In genomic region chr2:18387479-18388206, GRCh38 we compare ENCODE assay signal across 8 cellular contexts.
DNase-seq lines count a peak whose midpoint lies in the region; ATAC-seq and TF ChIP-seq lines count a peak whose summit lies in the region.

No MANE protein-coding gene starts in this region.

- TF ChIP-seq POLR2A in right lobe of liver (IDR thresholded peaks at IDR 0.05): no peak

- H3K27me3 ChIP-seq in right lobe of liver: no peaks in the 10 kb centered on the region

- whole genome bisulfite sequencing in right lobe of liver (ENCODE audit: insufficient coverage, low coverage, low lambda C conversion rate, missing lambda C conversion rate): 45% methylated on average over 11 of the region's 15 CpGs

- no peaks in the 10 kb centered on the region for H3K4me1 ChIP-seq in right lobe of liver

- H3K4me3 ChIP-seq in coronary artery: no peak overlapping the region
- H3K4me3 ChIP-seq in right lobe of liver: no peak overlapping the region

- TF ChIP-seq CTCF in coronary artery (IDR thresholded peaks at IDR 0.05) (peak; percentile 94), right lobe of liver (IDR thresholded peaks at IDR 0.05) (peak; percentile 86 to 96 (median 94))

- DNase-seq in Ammon's horn (ENCODE audit: low spot score) (peak; percentile 89), NCI-H2196 (lab: John Stamatoyannopoulos, UW; ENCODE audit: unreplicated experiment) (peak; percentile 74), coronary artery (ENCODE audit: low spot score) (peak; percentile 80), right lobe of liver (peak in 2 of 3 donors; percentile 63 to 73)
- peak; percentile 24 for DNase-seq in activated CD4-positive, alpha-beta T cell treated with anti-CD3 and anti-CD28 coated beads for 1 hour
- peak; percentile 18 to 30 (median 28) for DNase-seq in stimulated activated CD4-positive, alpha-beta T cell treated with anti-CD3 and anti-CD28 coated beads, TNF-alpha, amount 100 ng/mL, for 4 hours (ENCODE audit: low read depth in 3 of 3)

- no peaks in the 10 kb centered on the region for H3K36me3 ChIP-seq in right lobe of liver

- intact Hi-C loops in right lobe of liver (cut with DNase I): no loop called here

- ATAC-seq in GM18907 (IDR thresholded peaks at IDR 0.05; ENCODE audit: unreplicated experiment): peak; percentile 85
- ATAC-seq in HG03103 (IDR thresholded peaks at IDR 0.05; ENCODE audit: low read depth, unreplicated experiment): peak; percentile 81
- peak; percentile 92 to 99 (median 96) for ATAC-seq in right lobe of liver

- peak overlapping the region in 1 of 2 donors; percentile 43 for H3K27ac ChIP-seq in coronary artery
- H3K27ac ChIP-seq in right lobe of liver: no peak overlapping the region

- H3K9me3 ChIP-seq in right lobe of liver: no peaks in the 10 kb centered on the region

Comparison
In these comparisons a context has a peak if more than half of its experiments do, and no peak if none do; other contexts are left out.
1. DNase-seq: peak in every context shown above with its lines; median percentile 89 in Ammon's horn; 80 in coronary artery; 74 in NCI-H2196; 68 in right lobe of liver; 28 in stimulated activated CD4-positive, alpha-beta T cell treated with anti-CD3 and anti-CD28 coated beads, TNF-alpha, amount 100 ng/mL, for 4 hours; 24 in activated CD4-positive, alpha-beta T cell treated with anti-CD3 and anti-CD28 coated beads for 1 hour.